In genomic region chr10:102557569-102557968, GRCh38 we compare ENCODE assay signal across 25 cellular contexts.
"Had no signal": no experiment of that assay in that cellular context is flagged by ENCODE, and none has a peak within 500 bp of the region (broad histone marks: within the 10 kb centered on the region; RNA-seq: fewer than 3 reads in every experiment).

No MANE protein-coding gene starts in this region.

- ATAC-seq: foreskin keratinocyte; mucosa of descending colon; natural killer cell treated with Interleukin-12 subunit alpha and Interleukin-12 subunit beta and Interleukin-15 and Interleukin-18, amount 100 ng/mL, for 72 hours; pancreas; sciatic nerve; stimulated activated effector memory CD8-positive, alpha-beta T cell treated with anti-CD3 and anti-CD28 coated beads, Interleukin-12 subunit alpha, Interleukin-12 subunit beta, amount 100 ng/mL, for 72 hours had no signal

- DNase-seq: colonic mucosa; dermis blood vessel endothelial cell; effector memory CD4-positive, alpha-beta T cell; foreskin keratinocyte; hypothalamus; mesenchymal stem cell; mucosa of descending colon; naive B cell; stimulated activated CD4-positive, alpha-beta T cell treated with anti-CD3 and anti-CD28 coated beads, Interleukin-12 subunit alpha, Interleukin-12 subunit beta, amount 100 ng/mL, for 4 hours; stimulated activated CD4-positive, alpha-beta T cell treated with anti-CD3 and anti-CD28 coated beads, Interleukin-1b, Interleukin-23, amount 100 ng/mL, for 48 hours; stimulated activated CD4-positive, alpha-beta T cell treated with anti-CD3 and anti-CD28 coated beads, Interleukin-4, amount 100 ng/mL, for 24 hours; stimulated activated naive CD4-positive, alpha-beta T cell treated with Interleukin-2 at 50 U/mL for 16 hours; stomach; thyroid gland; trophoblast cell had no signal

- H3K36me3 Mint-ChIP-seq: natural killer cell treated with Interleukin-12 subunit alpha and Interleukin-12 subunit beta and Interleukin-15 and Interleukin-18, amount 100 ng/mL, for 72 hours; stimulated activated effector memory CD8-positive, alpha-beta T cell treated with anti-CD3 and anti-CD28 coated beads, Interleukin-12 subunit alpha, Interleukin-12 subunit beta, amount 100 ng/mL, for 72 hours had no signal

- H3K4me3 Mint-ChIP-seq: mesothelial cell of epicardium; naive B cell; natural killer cell treated with Interleukin-12 subunit alpha and Interleukin-12 subunit beta and Interleukin-15 and Interleukin-18, amount 100 ng/mL, for 72 hours; neural crest cell; stimulated activated effector memory CD8-positive, alpha-beta T cell treated with anti-CD3 and anti-CD28 coated beads, Interleukin-12 subunit alpha, Interleukin-12 subunit beta, amount 100 ng/mL, for 72 hours had no signal

- H3K36me3 ChIP-seq: colonic mucosa, neutrophil, pancreas, thyroid gland had no signal

- H3K4me2 ChIP-seq: smooth muscle cell had no signal

- H3K4me1 ChIP-seq: colonic mucosa, pancreas, stomach, thyroid gland had no signal

- H3K9me3 Mint-ChIP-seq: mesothelial cell of epicardium; naive B cell; natural killer cell treated with Interleukin-12 subunit alpha and Interleukin-12 subunit beta and Interleukin-15 and Interleukin-18, amount 100 ng/mL, for 72 hours; neural crest cell; stimulated activated effector memory CD8-positive, alpha-beta T cell treated with anti-CD3 and anti-CD28 coated beads, Interleukin-12 subunit alpha, Interleukin-12 subunit beta, amount 100 ng/mL, for 72 hours had no signal

- H3K27ac Mint-ChIP-seq: mesothelial cell of epicardium; natural killer cell treated with Interleukin-12 subunit alpha and Interleukin-12 subunit beta and Interleukin-15 and Interleukin-18, amount 100 ng/mL, for 72 hours; stimulated activated effector memory CD8-positive, alpha-beta T cell treated with anti-CD3 and anti-CD28 coated beads, Interleukin-12 subunit alpha, Interleukin-12 subunit beta, amount 100 ng/mL, for 72 hours had no signal

- H3K9me3 ChIP-seq: colonic mucosa, esophagus muscularis mucosa, mucosa of descending colon, neutrophil, pancreas, stomach, thyroid gland had no signal

- H3K27ac ChIP-seq: colonic mucosa, esophagus muscularis mucosa, foreskin keratinocyte, neutrophil, pancreas, stomach, thyroid gland had no signal

- H3K27me3 Mint-ChIP-seq: naive B cell; natural killer cell treated with Interleukin-12 subunit alpha and Interleukin-12 subunit beta and Interleukin-15 and Interleukin-18, amount 100 ng/mL, for 72 hours had no signal

- H3K27me3 ChIP-seq: colonic mucosa, esophagus muscularis mucosa, foreskin keratinocyte, neutrophil, pancreas, stomach, thyroid gland had no signal

- H3K4me3 ChIP-seq: colonic mucosa, esophagus muscularis mucosa, lung, mucosa of descending colon, pancreas, smooth muscle cell, stomach, thyroid gland had no signal
